Comparison of ENCODE assay signal across 8 cellular contexts in the genomic region with DNA sequence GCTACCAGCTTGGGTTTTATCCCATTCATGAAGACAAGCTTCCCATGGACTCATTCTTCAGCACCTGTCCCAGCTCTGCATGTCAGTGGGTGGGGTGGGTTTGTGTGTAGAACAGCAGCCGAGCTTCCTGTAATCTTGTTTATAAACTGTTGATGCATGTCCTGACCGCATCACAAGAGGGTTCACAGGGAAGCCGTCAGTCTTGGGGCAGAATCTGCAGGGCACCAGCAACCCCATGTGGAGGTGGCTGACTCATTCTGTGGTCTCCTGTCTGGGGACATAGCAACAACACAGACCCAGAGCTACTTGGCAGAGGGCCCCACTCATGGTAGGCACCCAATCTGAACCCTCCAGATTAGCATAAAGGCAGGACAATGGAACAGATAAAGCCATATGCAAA. TPM values are rescaled to one million over a fixed set of nuclear protein-coding genes. Genes with fewer than 3 reads are reported as not detected.
DNase-seq lines count a peak whose midpoint lies in the region; ATAC-seq and TF ChIP-seq lines count a peak whose summit lies in the region.

No MANE protein-coding gene starts in this region.

- H3K9me2 ChIP-seq in PC-9 (ENCODE audit: insufficient read depth) (no peaks in the 10 kb centered on the region), MM.1S (replicated peaks; ENCODE audit: insufficient read depth, low read length) (no peaks in the 10 kb centered on the region)

- no peaks in the 10 kb centered on the region for H3K27me3 ChIP-seq in A673 (replicated peaks; ENCODE audit: insufficient read depth, low read depth, low read length, poor library complexity)
- no peaks in the 10 kb centered on the region for H3K27me3 ChIP-seq in PC-9 (ENCODE audit: insufficient read depth, low read depth)
- no peaks in the 10 kb centered on the region for H3K27me3 ChIP-seq in MM.1S (replicated peaks; ENCODE audit: insufficient read depth, low read length)

- H3K4me3 ChIP-seq in A673 (ENCODE audit: low read depth, low read length, poor library complexity, severe bottlenecking) (no peak overlapping the region), PC-9 (no peak overlapping the region), MM.1S (ENCODE audit: low read length) (no peak overlapping the region)

- DNase-seq in A673 (ENCODE audit: low spot score) (peak; percentile 90), PC-9 (peak; percentile 49 to 83), left cardiac atrium (peak; percentile 66), MM.1S (no peak)
- peak; percentile 60 to 71 for DNase-seq in activated T-helper 1 cell treated with anti-CD3 and anti-CD28 coated beads, Interleukin-2, amount 50 U/mL, for 16 hours (ENCODE audit: low read depth in 1 of 2, low spot score in 1 of 2)
- DNase-seq in stimulated activated CD4-positive, alpha-beta T cell treated with anti-CD3 and anti-CD28 coated beads, TNF-alpha, amount 100 ng/mL, for 24 hours (ENCODE audit: low read depth in 3 of 3): peak; percentile 40 to 68 (median 66)

- H3K4me2 ChIP-seq in PC-9: no peak overlapping the region
- H3K4me2 ChIP-seq in MM.1S (ENCODE audit: low read depth, low read length): no peak overlapping the region

- H3F3A ChIP-seq in PC-9 (ENCODE audit: insufficient read depth, low read depth) (peaks cover 27% of the 10 kb centered on the region), MM.1S (ENCODE audit: insufficient read depth, low read length) (no peaks in the 10 kb centered on the region)

- POLR2A ChIA-PET in A673 (lab: Charles Lee; ENCODE audit: low non-redundant PET): interaction anchor here (0.6 kb wide), 1 partner anchor 1149 kb away, joined by 3 read pairs; no protein-coding TSS in a partner anchor
- POLR2A ChIA-PET in PC-9 (lab: Charles Lee; ENCODE audit: unreplicated experiment): interaction anchor here (0.6 kb wide), 2 partner anchors 34 to 239 kb away, joined by 3 to 5 read pairs; no protein-coding TSS in a partner anchor

- H3K9ac ChIP-seq in MM.1S (ENCODE audit: low read length): no peak overlapping the region

- no peak overlapping the region for H3K27ac ChIP-seq in A673 (ENCODE audit: low read depth, low read length, poor library complexity, severe bottlenecking)
- no peak overlapping the region for H3K27ac ChIP-seq in PC-9
- H3K27ac ChIP-seq in MM.1S (ENCODE audit: low read length): no peak overlapping the region

- H3K36me3 ChIP-seq in A673 (ENCODE audit: insufficient read depth, low read length, poor library complexity, severe bottlenecking) (no peaks in the 10 kb centered on the region), PC-9 (ENCODE audit: low read depth) (no peaks in the 10 kb centered on the region), MM.1S (replicated peaks; ENCODE audit: insufficient read depth, low read length) (no peaks in the 10 kb centered on the region)

- H3K79me2 ChIP-seq in PC-9 (ENCODE audit: low read depth): no peaks in the 10 kb centered on the region
- H3K79me2 ChIP-seq in MM.1S (ENCODE audit: low read length): no peaks in the 10 kb centered on the region

- TF ChIP-seq CTCF in A673 (conservative IDR thresholded peaks at IDR 0.05; ENCODE audit: low read depth, low read length) (no peak), PC-9 (conservative IDR thresholded peaks at IDR 0.05) (no peak), MM.1S (IDR thresholded peaks at IDR 0.05; ENCODE audit: low read length) (no peak)

- ATAC-seq in GM18868 (IDR thresholded peaks at IDR 0.05; ENCODE audit: unreplicated experiment) (peak; percentile 94), HG03135 (IDR thresholded peaks at IDR 0.05; ENCODE audit: unreplicated experiment) (peak; percentile 85), left cardiac atrium (peak; percentile 60 to 72)

- no peaks in the 10 kb centered on the region for H4K20me1 ChIP-seq in PC-9 (ENCODE audit: insufficient read depth)
- H4K20me1 ChIP-seq in MM.1S (ENCODE audit: insufficient read depth, low read length): no peaks in the 10 kb centered on the region

- peaks cover 27% of the 10 kb centered on the region for H3K4me1 ChIP-seq in A673 (ENCODE audit: insufficient read depth, low read length, poor library complexity, severe bottlenecking)
- peaks cover 57% of the 10 kb centered on the region for H3K4me1 ChIP-seq in PC-9 (replicated peaks; ENCODE audit: insufficient read depth)
- H3K4me1 ChIP-seq in MM.1S (ENCODE audit: low read length): no peaks in the 10 kb centered on the region

- CTCF ChIA-PET in A673 (lab: Charles Lee) (interaction anchor here (0.6 kb wide), 1 partner anchor 377 kb away, joined by 3 read pairs; the partner anchor contains the start of gene TRIP4), PC-9 (lab: Charles Lee) (interaction anchor here (0.7 to 1.3 kb wide), 3 partner anchors 36 to 65 kb away, joined by 3 to 4 read pairs (median 3); no protein-coding TSS in a partner anchor)

- BruUV-seq in A673 (replicated peaks; lab: Mats Ljungman, UMichigan): no TSS peak
- no TSS peak for BruUV-seq in PC-9 (replicated peaks; lab: Mats Ljungman, UMichigan)

- H3K9me3 ChIP-seq in A673 (ENCODE audit: low read depth, low read length, poor library complexity, severe bottlenecking): no peaks in the 10 kb centered on the region
- no peaks in the 10 kb centered on the region for H3K9me3 ChIP-seq in PC-9 (ENCODE audit: insufficient read depth, low read depth)
- H3K9me3 ChIP-seq in MM.1S (replicated peaks; ENCODE audit: insufficient read depth, low read length): no peaks in the 10 kb centered on the region

- H2AFZ ChIP-seq in PC-9 (no peak overlapping the region), MM.1S (ENCODE audit: low read length) (no peak overlapping the region)

- intact Hi-C loops in A673 (cut with micrococcal nuclease; ENCODE audit: unreplicated experiment): no loop called here
- intact Hi-C loops in PC-9 (cut with micrococcal nuclease; ENCODE audit: unreplicated experiment): loop anchor here (5.0 kb wide), 2 partner anchors 37 to 63 kb away; partner anchors contain the start of gene DAPK2
- intact Hi-C loops in left cardiac atrium (cut with DNase I): no loop called here

RNA-seq across cellular contexts. Expression of gene DAPK2, which starts 35.6 kb away (rescaled TPM):
- 15.7 and 19.2 TPM in 2 replicates for total RNA-seq in A673 (2021)
- 11.0 and 19.6 TPM in 2 replicates for total RNA-seq in PC-9 (2021)
- 10 to 100 TPM; 72.5 to 94.9 TPM for total RNA-seq in left cardiac atrium
